ENCODE assay signal across 13 cellular contexts in genomic region chr11:215581-216037, GRCh38. TPM values are rescaled to one million over a fixed set of nuclear protein-coding genes. Genes with fewer than 3 reads are reported as not detected.
A peak's percentile ranks its signal among the peaks of the same experiment; 100 is the strongest.
DNase-seq lines count a peak whose midpoint lies in the region; ATAC-seq, FAIRE-seq and TF ChIP-seq lines count a peak whose summit lies in the region.
"Had no signal": no experiment of that assay in that cellular context is flagged by ENCODE, and none has a peak within 500 bp of the region (broad histone marks: within the 10 kb centered on the region; RNA-seq: fewer than 3 reads in every experiment).

No MANE protein-coding gene starts in this region.

- TF ChIP-seq EP300 in suprapubic skin (IDR thresholded peaks at IDR 0.05) = no peak

- no peak for TF ChIP-seq POLR2A in suprapubic skin (IDR thresholded peaks at IDR 0.05)

- TF ChIP-seq CTCF in kidney (IDR thresholded peaks at IDR 0.05; ENCODE audit: borderline replicate concordance, extremely low read depth, insufficient read depth) (no peak), suprapubic skin (IDR thresholded peaks at IDR 0.05) (no peak), GM13976 (IDR thresholded peaks at IDR 0.05; ENCODE audit: borderline replicate concordance, control extremely low read depth, extremely low read depth, insufficient read depth, missing control alignments) (no peak)

- H3K9me3 ChIP-seq in kidney (ENCODE audit: control insufficient read depth in 1 of 2, low read length in 2 of 2) (no peaks in the 10 kb centered on the region), suprapubic skin (no peaks in the 10 kb centered on the region)
- H3K9me3 ChIP-seq: BLaER1 had no signal

- H3K4me1 ChIP-seq in kidney (ENCODE audit: control insufficient read depth in 1 of 2, insufficient read depth in 1 of 2, low read depth in 1 of 2, low read length in 2 of 2) = peaks cover 0 to 7% of the 10 kb centered on the region in 2 donors
- H3K4me1 ChIP-seq in suprapubic skin = peaks cover 6% of the 10 kb centered on the region

- H3K9ac ChIP-seq in kidney (ENCODE audit: low read length in 2 of 2) = no peak overlapping the region
- H3K9ac ChIP-seq: BLaER1 had no signal

- H3K27ac ChIP-seq in kidney (ENCODE audit: low read depth in 2 of 2, low read length in 2 of 2) (no peak overlapping the region), suprapubic skin (no peak overlapping the region)
- H3K27ac ChIP-seq: BLaER1, coronary artery had no signal

- H3K36me3 ChIP-seq in kidney (ENCODE audit: control insufficient read depth in 1 of 2, insufficient read depth in 2 of 2, low read length in 2 of 2) = peaks cover 39 to 47% of the 10 kb centered on the region in 2 donors
- peaks cover 64% of the 10 kb centered on the region for H3K36me3 ChIP-seq in suprapubic skin

- H3K4me3 ChIP-seq in kidney (ENCODE audit: low read length in 2 of 2) (no peak overlapping the region), suprapubic skin (no peak overlapping the region)
- H3K4me3 ChIP-seq: BLaER1, coronary artery had no signal

- ATAC-seq in Right ventricle myocardium superior (ENCODE audit: poor library complexity) (no peak), left ventricle myocardium superior (no peak)

- in situ Hi-C loops in GM13976 (cut with MboI; ENCODE audit: low sequenced_read_pairs, unreplicated experiment) = no loop called here

- FAIRE-seq in kidney (lab: Jason Lieb, UNC) = no peak
- FAIRE-seq: HTR-8/SVneo had no signal

- WGBS in suprapubic skin = 77% methylated on average over 4 of the region's 4 CpGs

- no peaks in the 10 kb centered on the region for H3K27me3 ChIP-seq in suprapubic skin
- H3K27me3 ChIP-seq: BLaER1 had no signal

- peak; percentile 31 for DNase-seq in Right ventricle myocardium superior
- no peak for DNase-seq in left ventricle myocardium superior
- peak; percentile 35 for DNase-seq in kidney
- DNase-seq in suprapubic skin (ENCODE audit: low spot score in 2 of 2) = peak; percentile 45 to 66
- DNase-seq in UCSD-AML1 (lab: John Stamatoyannopoulos, UW; ENCODE audit: unreplicated experiment) = no peak
- DNase-seq in GM13976 (ENCODE audit: low spot score) = no peak
- DNase-seq in NCI-H748 (lab: John Stamatoyannopoulos, UW; ENCODE audit: unreplicated experiment) = no peak
- DNase-seq: NCI-H2029, SHP77 had no signal

- intact Hi-C loops in Right ventricle myocardium superior (cut with DNase I) = no loop called here
- intact Hi-C loops in left ventricle myocardium superior (cut with micrococcal nuclease) = no loop called here
- intact Hi-C loops in kidney (cut with DNase I) = no loop called here

TF ChIP-seq in PFSK-1, 5 proteins besides CTCF, POLR2A, EP300 and RAD21:
- TF ChIP-seq POLR2AphosphoS5 (IDR thresholded peaks at IDR 0.05; ENCODE audit: low read depth, low read length) (0 out of 2 replicates have a peak, but pooled peaks have one; percentile 33), TAF1 (IDR thresholded peaks at IDR 0.05; ENCODE audit: borderline replicate concordance, insufficient read depth, low read length) (no peak)

RNA-seq across cellular contexts. Expression of gene RIC8A, which starts 8.1 kb away (rescaled TPM):
- total RNA-seq in Right ventricle myocardium superior (51.9 TPM), left ventricle myocardium superior (60.3 TPM), kidney (92.1 TPM), suprapubic skin (10 to 100 TPM; 62.4 to 90.1 (median 80.9) TPM)
- polyA plus RNA-seq in PFSK-1 (2012; ENCODE audit: insufficient read length, low read depth) = 291 TPM
- 52.3 TPM for polyA plus RNA-seq in kidney (ENCODE audit: insufficient read depth, low read depth, low replicate concordance)

RNA-seq across cellular contexts. Expression of gene BET1L, which starts 8.4 kb away (rescaled TPM):
- total RNA-seq in Right ventricle myocardium superior (20.0 TPM), left ventricle myocardium superior (24.0 TPM), kidney (56.5 TPM), suprapubic skin (10 to 100 TPM; 25.8 to 31.7 (median 27.9) TPM)
- polyA plus RNA-seq in PFSK-1 (2012; ENCODE audit: insufficient read length, low read depth) = 95.5 TPM
- 43.9 TPM for polyA plus RNA-seq in kidney (ENCODE audit: insufficient read depth, low read depth, low replicate concordance)

RNA-seq across cellular contexts. Expression of gene SIRT3, which starts 20.5 kb away (rescaled TPM):
- total RNA-seq in Right ventricle myocardium superior (42.6 TPM), left ventricle myocardium superior (41.4 TPM), kidney (28.3 TPM), suprapubic skin (10 to 100 TPM in 3 of 4 donors, 1 to 10 TPM in 1; 9.1 to 20.1 (median 13.3) TPM)
- polyA plus RNA-seq in PFSK-1 (2012; ENCODE audit: insufficient read length, low read depth) = 33.8 TPM
- 28.7 TPM for polyA plus RNA-seq in kidney (ENCODE audit: insufficient read depth, low read depth, low replicate concordance)

RNA-seq across cellular contexts. Expression of gene PSMD13, which starts 21.2 kb away (rescaled TPM):
- total RNA-seq in Right ventricle myocardium superior = 93.4 TPM
- 92.3 TPM for total RNA-seq in left ventricle myocardium superior
- polyA plus RNA-seq in PFSK-1 (2012; ENCODE audit: insufficient read length, low read depth) = 198 TPM
- total RNA-seq in kidney = 87.7 TPM
- polyA plus RNA-seq in kidney (ENCODE audit: insufficient read depth, low read depth, low replicate concordance) = 115 TPM
- total RNA-seq in suprapubic skin = 10 to 100 TPM; 70.3 to 97.8 (median 87.3) TPM

RNA-seq across cellular contexts. Expression of gene SCGB1C1, which starts 22.7 kb away (rescaled TPM):
- not detected for total RNA-seq in Right ventricle myocardium superior
- total RNA-seq in left ventricle myocardium superior = not detected
- not detected for polyA plus RNA-seq in PFSK-1 (2012; ENCODE audit: insufficient read length, low read depth)
- not detected for total RNA-seq in kidney
- polyA plus RNA-seq in kidney (ENCODE audit: insufficient read depth, low read depth, low replicate concordance) = not detected
- total RNA-seq in suprapubic skin = not detected

Comparison
In these comparisons a context has a peak if more than half of its experiments do, and no peak if none do; other contexts are left out.
1. DNase-seq: peak in Right ventricle myocardium superior (single experiment), kidney (single experiment) and suprapubic skin (2 of 2); none in left ventricle myocardium superior (single experiment), UCSD-AML1 (single experiment), GM13976 (single experiment) and NCI-H748 (single experiment).